Comparison of ENCODE assay signal across 8 cellular contexts in genomic region chr10:24209946-24210491, GRCh38. TPM values are rescaled to one million over a fixed set of nuclear protein-coding genes. Genes with fewer than 3 reads are reported as not detected.
DNase-seq lines count a peak whose midpoint lies in the region; ATAC-seq and TF ChIP-seq lines count a peak whose summit lies in the region.

No MANE protein-coding gene starts in this region.

- H4K20me1 ChIP-seq in fibroblast of lung (ENCODE audit: control insufficient read depth, extremely low read depth, insufficient read depth, low read length), result no peaks in the 10 kb centered on the region

- H3K36me3 Mint-ChIP-seq in activated naive CD4-positive, alpha-beta T cell treated with anti-CD3 and anti-CD28 coated beads, Interleukin-2, amount 10 ng/mL, durations not matched to agents 7 days and 5 days, result no peaks in the 10 kb centered on the region

- peak; percentile 55 for ATAC-seq in HG02938 (IDR thresholded peaks at IDR 0.05; ENCODE audit: unreplicated experiment)

- no peak overlapping the region for H2AFZ ChIP-seq in fibroblast of lung (ENCODE audit: low read length)

- H3K9ac ChIP-seq in fibroblast of lung (ENCODE audit: insufficient read depth, low read length), result no peak overlapping the region

- peak; percentile 34 for DNase-seq in activated naive CD4-positive, alpha-beta T cell treated with Interleukin-2 at 50 U/mL for 16 hours
- no peak for DNase-seq in activated naive CD4-positive, alpha-beta T cell treated with anti-CD3 and anti-CD28 coated beads, Interleukin-2, amount 10 ng/mL, durations not matched to agents 7 days and 5 days
- DNase-seq in SJCRH30 (peak; percentile 45 to 60), fibroblast of lung (ENCODE audit: low read depth in 2 of 2) (peak; percentile 37 to 85), pulmonary artery endothelial cell (ENCODE audit: low read depth, low spot score) (peak; percentile 29), D341Med (ENCODE audit: low spot score) (no peak), NCI-H146 treated with DMSO at 0.1 percent for 48 hours (lab: John Stamatoyannopoulos, UW; ENCODE audit: unreplicated experiment) (no peak)

- peaks cover 25% of the 10 kb centered on the region for H3K4me1 ChIP-seq in SJCRH30
- no peaks in the 10 kb centered on the region for H3K4me1 ChIP-seq in fibroblast of lung (ENCODE audit: control insufficient read depth, extremely low read depth, insufficient read depth, low read length)

- H3K27ac ChIP-seq in SJCRH30 (peak overlapping the region; percentile 90), fibroblast of lung (ENCODE audit: insufficient read depth, low read length) (no peak overlapping the region)

- H3K4me3 Mint-ChIP-seq in activated naive CD4-positive, alpha-beta T cell treated with anti-CD3 and anti-CD28 coated beads, Interleukin-2, amount 10 ng/mL, durations not matched to agents 7 days and 5 days, result no peak overlapping the region

- H3K36me3 ChIP-seq in SJCRH30 (peaks cover 7% of the 10 kb centered on the region), fibroblast of lung (ENCODE audit: control insufficient read depth, insufficient read depth, low read length) (no peaks in the 10 kb centered on the region)

- no peaks in the 10 kb centered on the region for H3K79me2 ChIP-seq in fibroblast of lung (ENCODE audit: control insufficient read depth, insufficient read depth, low read length)

- H3K27me3 Mint-ChIP-seq in activated naive CD4-positive, alpha-beta T cell treated with anti-CD3 and anti-CD28 coated beads, Interleukin-2, amount 10 ng/mL, durations not matched to agents 7 days and 5 days, result peaks cover 40% of the 10 kb centered on the region

- CTCF ChIA-PET in activated naive CD4-positive, alpha-beta T cell treated with anti-CD3 and anti-CD28 coated beads, Interleukin-2, amount 10 ng/mL, durations not matched to agents 7 days and 5 days (lab: Charles Lee), result interaction anchor here (0.9 kb wide), 1 partner anchor 294 kb away, joined by 4 read pairs; no protein-coding TSS in a partner anchor

- no peak for TF ChIP-seq CTCF in fibroblast of lung (conservative IDR thresholded peaks at IDR 0.05 in 1 of 2, IDR thresholded peaks at IDR 0.05 in 1 of 2; ENCODE audit: low read depth in 1 of 2, low read length in 2 of 2)

- H3K27ac Mint-ChIP-seq in activated naive CD4-positive, alpha-beta T cell treated with anti-CD3 and anti-CD28 coated beads, Interleukin-2, amount 10 ng/mL, durations not matched to agents 7 days and 5 days, result no peak overlapping the region

- H3K4me3 ChIP-seq in SJCRH30 (peak overlapping the region; percentile 70), fibroblast of lung (replicated peaks in 1 of 4; ENCODE audit: control extremely low read depth in 1 of 4, insufficient read depth in 1 of 4, low read depth in 3 of 4, low read length in 4 of 4) (peak overlapping the region in 3 of 4 experiments; percentile 38 to 70 (median 52))

- H3K27me3 ChIP-seq in SJCRH30 (no peaks in the 10 kb centered on the region), fibroblast of lung (ENCODE audit: control insufficient read depth, insufficient read depth, low read length) (no peaks in the 10 kb centered on the region)

- H3K4me2 ChIP-seq in fibroblast of lung (ENCODE audit: extremely low read depth, insufficient read depth, low read length), result peak overlapping the region; percentile 67

- no peaks in the 10 kb centered on the region for H3K9me3 ChIP-seq in SJCRH30 (replicated peaks)
- H3K9me3 ChIP-seq in fibroblast of lung (ENCODE audit: control insufficient read depth, insufficient read depth, low read depth, low read length), result no peaks in the 10 kb centered on the region

- no peaks in the 10 kb centered on the region for H3K9me3 Mint-ChIP-seq in activated naive CD4-positive, alpha-beta T cell treated with anti-CD3 and anti-CD28 coated beads, Interleukin-2, amount 10 ng/mL, durations not matched to agents 7 days and 5 days

- peaks cover 12% of the 10 kb centered on the region for H3K4me1 Mint-ChIP-seq in activated naive CD4-positive, alpha-beta T cell treated with anti-CD3 and anti-CD28 coated beads, Interleukin-2, amount 10 ng/mL, durations not matched to agents 7 days and 5 days

RNA-seq across cellular contexts. Expression of gene KIAA1217, which starts 1.1 kb away (rescaled TPM):
- total RNA-seq in SJCRH30 (2014; rRNA removed; shearing (Covaris generic)), result 29.7 and 30.6 TPM in 2 replicates
- 0.26 and 1.5 TPM in 2 replicates for total RNA-seq in fibroblast of lung
- 0.92 and 2.5 TPM in 2 replicates for polyA plus RNA-seq in fibroblast of lung
- 1.7 and 3.4 TPM in 2 replicates for polyA plus RNA-seq in fibroblast of lung (2012)
- polyA minus RNA-seq in fibroblast of lung (ENCODE audit: low replicate concordance), result 2.5 and 3.5 TPM in 2 replicates
- 0.88 and 1.5 TPM in 2 replicates for total RNA-seq in pulmonary artery endothelial cell

Comparison
In these comparisons a context has a peak if more than half of its experiments do, and no peak if none do; other contexts are left out.
1. DNase-seq: peak in activated naive CD4-positive, alpha-beta T cell treated with Interleukin-2 at 50 U/mL for 16 hours (single experiment), SJCRH30 (2 of 2), fibroblast of lung (2 of 2) and pulmonary artery endothelial cell (single experiment); none in activated naive CD4-positive, alpha-beta T cell treated with anti-CD3 and anti-CD28 coated beads, Interleukin-2, amount 10 ng/mL, durations not matched to agents 7 days and 5 days (single experiment), D341Med (single experiment) and NCI-H146 treated with DMSO at 0.1 percent for 48 hours (single experiment).
2. RNA of gene KIAA1217, which starts 1.1 kb away (total RNA-seq): 29.7 to 30.6 TPM in SJCRH30; 0.26 to 1.5 TPM in fibroblast of lung and 0.88 to 1.5 TPM in pulmonary artery endothelial cell; every median in the first group is over 10 times any median in the second.